ENCODE assay signal across 26 cellular contexts in the genomic region with DNA sequence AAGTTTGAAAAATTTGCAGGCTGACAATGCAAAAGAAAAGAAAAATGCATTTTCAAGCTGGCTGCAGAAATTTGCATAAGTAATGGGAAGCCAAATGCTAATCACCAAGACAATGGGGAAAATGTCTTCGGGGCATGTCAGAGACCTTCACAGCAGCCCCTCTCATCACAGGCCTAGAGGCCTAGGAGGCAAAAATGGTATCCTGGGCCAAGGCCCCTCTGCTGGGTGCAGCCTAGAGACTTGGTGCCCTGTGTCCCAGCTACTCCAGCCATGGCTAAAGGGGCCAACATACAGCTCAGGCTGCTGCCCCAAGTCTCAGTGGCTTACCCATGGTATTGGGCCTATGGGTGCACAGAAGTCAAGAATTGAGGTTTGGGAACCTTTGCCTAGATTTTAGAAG.
"Had no signal": no experiment of that assay in that cellular context is flagged by ENCODE, and none has a peak within 500 bp of the region (broad histone marks: within the 10 kb centered on the region; RNA-seq: fewer than 3 reads in every experiment).

No MANE protein-coding gene starts in this region.

- DNase-seq: stimulated activated CD4-positive, alpha-beta T cell treated with anti-CD3 and anti-CD28 coated beads, Interleukin-2, amount 100 ng/mL, for 48 hours; stimulated activated CD4-positive, alpha-beta T cell treated with anti-CD3 and anti-CD28 coated beads, Interleukin-4, amount 100 ng/mL, for 1 hour; stimulated activated CD4-positive, alpha-beta T cell treated with anti-CD3 and anti-CD28 coated beads, Interleukin-4, amount 100 ng/mL, for 24 hours; stimulated activated CD4-positive, alpha-beta T cell treated with anti-CD3 and anti-CD28 coated beads, Interleukin-4, amount 100 ng/mL, for 4 hours; stimulated activated CD8-positive, alpha-beta memory T cell treated with anti-CD3 and anti-CD28 coated beads, Interleukin-4, amount 100 ng/mL, for 48 hours; stimulated activated naive B cell treated with anti-CD40 and anti-IgM and Interleukin-4, amounts not matched to agents 10 μg/mL and 1 μg/mL and 100 μg/mL, for 72 hours; stimulated activated naive CD4-positive, alpha-beta T cell; stimulated activated naive CD4-positive, alpha-beta T cell treated with Interleukin-2 at 50 U/mL for 16 hours; stimulated activated naive CD8-positive, alpha-beta T cell treated with anti-CD3 and anti-CD28 coated beads, Interleukin-15, amount 100 ng/mL, for 72 hours; stimulated activated naive CD8-positive, alpha-beta T cell treated with anti-CD3 and anti-CD28 coated beads, Interleukin-15, Interleukin-2, amounts not matched to agents 100 U/mL and 50 U/mL, for 24 hours; stomach; substantia nigra; testis; thyroid gland; tibial artery; transverse colon; trophoblast cell; upper lobe of left lung; upper lobe of right lung; uterus had no signal

- H3K4me1 ChIP-seq: stomach, suprapubic skin, testis, thyroid gland, tibial artery, tibial nerve, transverse colon, upper lobe of left lung, upper lobe of right lung, uterus, vagina had no signal

- ATAC-seq: stimulated activated effector memory CD8-positive, alpha-beta T cell treated with anti-CD3 and anti-CD28 coated beads, Interleukin-12 subunit alpha, Interleukin-12 subunit beta, amount 100 ng/mL, for 72 hours; stimulated activated memory B cell treated with anti-CD40 and anti-IgM and Interleukin-4, amounts not matched to agents 10 μg/mL and 1 μg/mL and 100 μg/mL, for 72 hours; stimulated activated naive B cell treated with anti-CD40 and anti-IgM and Interleukin-4, amounts not matched to agents 10 μg/mL and 1 μg/mL and 100 μg/mL, for 72 hours; stimulated activated naive CD8-positive, alpha-beta T cell treated with anti-CD3 and anti-CD28 coated beads, Interleukin-15, amount 100 ng/mL, for 72 hours; stimulated activated naive CD8-positive, alpha-beta T cell treated with anti-CD3 and anti-CD28 coated beads, Interleukin-15, Interleukin-2, amounts not matched to agents 100 U/mL and 50 U/mL, for 24 hours; upper lobe of right lung had no signal

- H3K9me3 ChIP-seq: suprapubic skin, testis, thyroid gland, upper lobe of right lung, uterus, vagina had no signal

- H3K36me3 ChIP-seq: stomach, suprapubic skin, thoracic aorta, thyroid gland, tibial artery, tibial nerve, transverse colon, upper lobe of left lung, upper lobe of right lung, uterus, vagina had no signal

- H3K27me3 ChIP-seq: testis, thyroid gland, tibial nerve, upper lobe of left lung, upper lobe of right lung, uterus, vagina had no signal

- H3K27ac ChIP-seq: stomach, suprapubic skin, testis, thoracic aorta, thyroid gland, tibial artery, tibial nerve, transverse colon, upper lobe of left lung, upper lobe of right lung, uterus, vagina had no signal

- H3K4me3 ChIP-seq: stomach, suprapubic skin, testis, thoracic aorta, thyroid gland, tibial artery, tibial nerve, transverse colon, upper lobe of left lung, upper lobe of right lung, uterus, vagina had no signal
